Comparison of ENCODE assay signal across 25 cellular contexts in the genomic region with DNA sequence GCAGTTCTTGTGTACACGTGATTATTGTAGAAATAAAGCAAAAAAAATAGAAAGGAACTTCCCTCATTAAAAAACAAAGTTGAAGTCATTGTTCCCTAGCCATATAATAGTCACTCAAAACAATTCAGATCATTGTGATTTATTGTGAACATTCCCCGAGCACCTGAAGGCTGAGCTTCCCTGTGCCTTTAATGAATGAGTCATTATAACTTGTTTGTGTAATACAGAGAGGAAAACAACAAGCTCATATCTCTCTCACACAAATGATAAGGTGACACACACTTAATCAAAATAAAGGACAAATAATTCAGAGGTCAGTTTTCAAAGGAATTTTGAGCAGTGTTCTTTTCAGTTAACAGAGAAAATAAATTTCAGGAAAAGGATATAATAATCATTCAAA.
A peak's percentile ranks its signal among the peaks of the same experiment; 100 is the strongest.
DNase-seq lines count a peak whose midpoint lies in the region; ATAC-seq, FAIRE-seq and TF ChIP-seq lines count a peak whose summit lies in the region.
"Had no signal": no experiment of that assay in that cellular context is flagged by ENCODE, and none has a peak within 500 bp of the region (broad histone marks: within the 10 kb centered on the region; RNA-seq: fewer than 3 reads in every experiment).

No MANE protein-coding gene starts in this region.

- CTCF ChIA-PET in endothelial cell of umbilical vein (lab: Charles Lee) = interaction anchor here (0.6 to 2.3 kb wide), 9 partner anchors 13 to 682 kb away, joined by 3 to 13 read pairs (median 3); no protein-coding TSS in a partner anchor

- H3K4me3 ChIP-seq in endothelial cell of umbilical vein (replicated peaks in 1 of 3; ENCODE audit: insufficient read depth in 1 of 3, low read depth in 1 of 3, low read length in 3 of 3) (no peak overlapping the region), stomach (no peak overlapping the region)
- H3K4me3 ChIP-seq: BLaER1, GM12878, GM23338, HAP-1, SJSA1 had no signal

- no TSS peak for BruUV-seq in endothelial cell of umbilical vein (replicated peaks; lab: Mats Ljungman, UMichigan)

- dilution Hi-C loops in endothelial cell of umbilical vein (cut with MboI; ENCODE audit: extremely low pct_ligation_motif_present, low sequenced_read_pairs) = no loop called here

- no peak overlapping the region for H3K9ac ChIP-seq in endothelial cell of umbilical vein (replicated peaks; ENCODE audit: extremely low read depth, insufficient read depth, low read length)
- H3K9ac ChIP-seq: BLaER1 had no signal

- H3K9me3 ChIP-seq in endothelial cell of umbilical vein (replicated peaks; ENCODE audit: control insufficient read depth, insufficient read depth, low read length) (no peaks in the 10 kb centered on the region), stomach (no peaks in the 10 kb centered on the region)
- H3K9me3 ChIP-seq: BLaER1, HAP-1, SJSA1 had no signal

- H3K27me3 ChIP-seq in endothelial cell of umbilical vein (ENCODE audit: control insufficient read depth in 2 of 2, insufficient read depth in 2 of 2, low read length in 2 of 2) (no peaks in the 10 kb centered on the region), stomach (no peaks in the 10 kb centered on the region)
- H3K27me3 ChIP-seq: BLaER1, SJSA1 had no signal

- intact Hi-C loops in endothelial cell of umbilical vein (cut with micrococcal nuclease) = loop anchor here (1.0 to 10.0 kb wide), 5 partner anchors 21 to 539 kb away; a partner anchor contains a TSS
- intact Hi-C loops in stomach (cut with DNase I; ENCODE audit: low total_unique reads) = no loop called here

- in situ Hi-C loops in Caki2 (cut with HindIII; ENCODE audit: low pct_unique_long_range_greater_than_20kb, low sequenced_read_pairs) = no loop called here

- 35 to 53% (median 41%) methylated on average over 2 of the region's 2 CpGs for WGBS in stomach, 5 donors

- no peaks in the 10 kb centered on the region for H4K20me1 ChIP-seq in endothelial cell of umbilical vein (replicated peaks; ENCODE audit: control insufficient read depth, extremely low read depth, insufficient read depth, low read length)
- H4K20me1 ChIP-seq: BLaER1 had no signal

- DNase-seq in Caki2 (ENCODE audit: low read depth) = peak; percentile 57
- peak; percentile 5 for DNase-seq in NCI-H774 (lab: John Stamatoyannopoulos, UW)
- peak; percentile 93 for DNase-seq in endothelial cell of umbilical vein (ENCODE audit: low read depth, low spot score)
- peak; percentile 71 for DNase-seq in pulmonary artery endothelial cell (ENCODE audit: low read depth, low spot score)
- DNase-seq in stomach = no peak
- DNase-seq: ACHN; CD4-positive, alpha-beta T cell; COR-L47; DND-41; KBM-7; NCI-H1105 treated with DMSO at 0.1 percent for 48 hours; NCI-H1694; NCI-H2081; NCI-H446; NCI-H526; OCI-M1 had no signal

- H3K9me1 ChIP-seq in endothelial cell of umbilical vein (replicated peaks; ENCODE audit: control insufficient read depth, extremely low read depth, insufficient read depth, low read length) = no peaks in the 10 kb centered on the region

- TF ChIP-seq POLR2A in endothelial cell of umbilical vein (IDR thresholded peaks at IDR 0.05; ENCODE audit: low read depth, low read length) (no peak), stomach (IDR thresholded peaks at IDR 0.05) (no peak)

- H2AFZ ChIP-seq in endothelial cell of umbilical vein (ENCODE audit: low read depth, low read length) = no peak overlapping the region
- H2AFZ ChIP-seq: GM23338 had no signal

- POLR2A ChIA-PET in endothelial cell of umbilical vein (lab: Charles Lee) = interaction anchor here (0.9 to 1.4 kb wide), 2 partner anchors 21 to 537 kb away, joined by 3 to 6 read pairs; a partner anchor contains a TSS

- H3K4me1 ChIP-seq in endothelial cell of umbilical vein (ENCODE audit: control insufficient read depth, extremely low read depth, insufficient read depth, low read length) (peaks cover 39% of the 10 kb centered on the region), stomach (no peaks in the 10 kb centered on the region)
- H3K4me1 ChIP-seq: BLaER1, HAP-1 had no signal

- TF ChIP-seq CTCF in endothelial cell of umbilical vein (IDR thresholded peaks at IDR 0.05; ENCODE audit: extremely low read depth in 1 of 2, insufficient read depth in 1 of 2, low read depth in 1 of 2, low read length in 2 of 2) = no peak
- TF ChIP-seq CTCF in stomach (IDR thresholded peaks at IDR 0.05) = no peak

- H3K79me2 ChIP-seq in endothelial cell of umbilical vein (ENCODE audit: control insufficient read depth, insufficient read depth, low read length) = no peaks in the 10 kb centered on the region

- H3K27ac ChIP-seq in endothelial cell of umbilical vein (ENCODE audit: insufficient read depth, low read depth, low read length) (peak overlapping the region; percentile 66), stomach (no peak overlapping the region)
- H3K27ac ChIP-seq: BLaER1, HL-60, SJSA1 had no signal

- H3K36me3 ChIP-seq in endothelial cell of umbilical vein (ENCODE audit: control insufficient read depth in 2 of 2, extremely low read depth in 1 of 2, insufficient read depth in 2 of 2, low read length in 2 of 2) (no peaks in the 10 kb centered on the region), stomach (no peaks in the 10 kb centered on the region)
- H3K36me3 ChIP-seq: BLaER1, HAP-1, SJSA1 had no signal

- peak overlapping the region; percentile 43 for H3K4me2 ChIP-seq in endothelial cell of umbilical vein (ENCODE audit: insufficient read depth, low read length)
- H3K4me2 ChIP-seq: BLaER1 had no signal

- FAIRE-seq in endothelial cell of umbilical vein (lab: Jason Lieb, UNC) = peak; percentile 75
- FAIRE-seq: GM12878 had no signal

- TF ChIP-seq EP300 in stomach (IDR thresholded peaks at IDR 0.05) = no peak

- ATAC-seq in GM18519 (IDR thresholded peaks at IDR 0.05; ENCODE audit: low FRiP score, unreplicated experiment) (no peak), GM21737 (IDR thresholded peaks at IDR 0.05; ENCODE audit: unreplicated experiment) (no peak)
- ATAC-seq: GM12878, GM23338, Right ventricle myocardium inferior had no signal

TF ChIP-seq in endothelial cell of umbilical vein, 7 proteins besides CTCF, POLR2A, EP300 and RAD21:
- TF ChIP-seq MYC (IDR thresholded peaks at IDR 0.05; ENCODE audit: low read depth, low read length) (no peak), FOS (IDR thresholded peaks at IDR 0.05; ENCODE audit: borderline replicate concordance, insufficient read depth, low read length) (peak; percentile 82), GATA2 (IDR thresholded peaks at IDR 0.05; ENCODE audit: insufficient read depth, insufficient read length, low read depth, low read length) (peak; percentile 65), EZH2 (IDR thresholded peaks at IDR 0.05; ENCODE audit: borderline replicate concordance, low read depth, low read length, severe bottlenecking) (no peak), POLR2AphosphoS5 (IDR thresholded peaks at IDR 0.05; ENCODE audit: insufficient read depth, low read depth, low read length) (peak; percentile 45), JUN (IDR thresholded peaks at IDR 0.05; ENCODE audit: borderline replicate concordance, insufficient read depth, insufficient read length, low read depth) (peak; percentile 94)
- TF ChIP-seq, protein P1, sequence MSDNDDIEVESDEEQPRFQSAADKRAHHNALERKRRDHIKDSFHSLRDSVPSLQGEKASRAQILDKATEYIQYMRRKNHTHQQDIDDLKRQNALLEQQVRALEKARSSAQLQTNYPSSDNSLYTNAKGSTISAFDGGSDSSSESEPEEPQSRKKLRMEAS (IDR thresholded peaks at IDR 0.05; ENCODE audit: insufficient read depth, insufficient read length) = no peak
